15 cellular contexts compared by ENCODE assay signal in genomic region chr1:244941121-244941520, GRCh38.
DNase-seq lines count a peak whose midpoint lies in the region; ATAC-seq and TF ChIP-seq lines count a peak whose summit lies in the region.
"Had no signal": no experiment of that assay in that cellular context is flagged by ENCODE, and none has a peak within 500 bp of the region (broad histone marks: within the 10 kb centered on the region; RNA-seq: fewer than 3 reads in every experiment).

No MANE protein-coding gene starts in this region.

- TF ChIP-seq CTCF in transverse colon (IDR thresholded peaks at IDR 0.05), result no peak
- TF ChIP-seq CTCF in coronary artery (IDR thresholded peaks at IDR 0.05), result no peak

- intact Hi-C loops in transverse colon (cut with DNase I; ENCODE audit: low total_unique reads), result no loop called here

- peak; percentile 28 to 58 for ATAC-seq in activated CD4-positive, CD25-positive, alpha-beta regulatory T cell treated with anti-CD3 and anti-CD28 coated beads, Interleukin-2, amount 50 U/mL, for 24 hours
- ATAC-seq in GM21737 (IDR thresholded peaks at IDR 0.05; ENCODE audit: unreplicated experiment), result peak; percentile 75
- peak; percentile 73 for ATAC-seq in HG03175 (IDR thresholded peaks at IDR 0.05; ENCODE audit: unreplicated experiment)

- no peak for TF ChIP-seq EP300 in transverse colon (IDR thresholded peaks at IDR 0.05; ENCODE audit: low read depth)

- no peaks in the 10 kb centered on the region for H3K27me3 ChIP-seq in transverse colon
- H3K27me3 ChIP-seq: adrenal gland, right atrium auricular region had no signal

- 87 to 100% methylated on average over 1 to 13 of the region's 13 CpGs for WGBS in transverse colon (ENCODE audit: low coverage in 1 of 2), 2 donors

- no peaks in the 10 kb centered on the region for H3K9me3 ChIP-seq in transverse colon
- H3K9me3 ChIP-seq: adrenal gland, right atrium auricular region had no signal

- H3K4me3 ChIP-seq in transverse colon (no peak overlapping the region), coronary artery (no peak overlapping the region)
- H3K4me3 ChIP-seq: adrenal gland, right atrium auricular region had no signal

- DNase-seq in activated CD4-positive, CD25-positive, alpha-beta regulatory T cell (lab: John Stamatoyannopoulos, UW), result no peak
- DNase-seq in transverse colon (peak; percentile 9), KBM-7 (no peak), cerebellar cortex (ENCODE audit: low spot score) (no peak), coronary artery (ENCODE audit: low spot score) (no peak)
- DNase-seq: adrenal gland, DND-41, midbrain, MM.1S, NCI-H748 treated with DMSO at 0.1 percent for 48 hours had no signal

- H3K36me3 ChIP-seq in transverse colon, result no peaks in the 10 kb centered on the region
- H3K36me3 ChIP-seq: adrenal gland, right atrium auricular region had no signal

- H3K27ac ChIP-seq in transverse colon (no peak overlapping the region), coronary artery (no peak overlapping the region)
- H3K27ac ChIP-seq: 22Rv1, adrenal gland, right atrium auricular region had no signal

- TF ChIP-seq POLR2A in transverse colon (IDR thresholded peaks at IDR 0.05), result no peak

- in situ Hi-C loops in transverse colon (cut with MboI; ENCODE audit: low pct_ligation_motif_present in 1 of 4, low pct_unique_long_range_greater_than_20kb in 1 of 4, low sequenced_read_pairs in 3 of 4) (no loop called here), KBM-7 (cut with MboI; ENCODE audit: low pct_unique_long_range_greater_than_20kb, low sequenced_read_pairs) (no loop called here)

- no peaks in the 10 kb centered on the region for H3K4me1 ChIP-seq in transverse colon
- H3K4me1 ChIP-seq: adrenal gland, right atrium auricular region had no signal
